ENCODE assay signal across 8 cellular contexts in the genomic region with DNA sequence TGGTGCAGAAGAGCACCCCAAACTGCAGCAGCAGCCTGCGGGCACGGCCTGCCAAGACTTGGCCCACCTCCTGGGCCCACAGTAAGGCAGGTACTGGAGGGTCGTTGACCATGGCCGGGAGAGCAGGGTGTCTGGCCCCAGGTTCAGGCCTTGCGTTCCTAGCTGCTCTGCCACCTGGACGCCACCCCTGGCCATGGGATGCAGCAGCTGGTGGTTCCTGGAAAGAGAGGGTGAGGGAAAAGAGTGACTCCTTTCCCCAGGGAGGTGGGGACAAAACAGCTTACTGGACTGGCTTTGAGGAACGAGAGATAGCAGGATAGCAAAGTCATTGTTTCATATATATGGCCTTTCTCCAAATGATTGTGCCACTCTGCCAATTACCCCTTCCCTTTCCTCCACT. TPM values are rescaled to one million over a fixed set of nuclear protein-coding genes. Genes with fewer than 3 reads are reported as not detected.
DNase-seq lines count a peak whose midpoint lies in the region; ATAC-seq and TF ChIP-seq lines count a peak whose summit lies in the region.

No MANE protein-coding gene starts in this region.

- H3K27me3 ChIP-seq in GM23248 (replicated peaks; ENCODE audit: insufficient read depth) (no peaks in the 10 kb centered on the region), NT2/D1 (ENCODE audit: insufficient read depth, insufficient read length) (no peaks in the 10 kb centered on the region), dorsolateral prefrontal cortex (no peaks in the 10 kb centered on the region)

- no peaks in the 10 kb centered on the region for H3K9me3 Mint-ChIP-seq in natural killer cell

- ATAC-seq in natural killer cell (no peak), HG03442 (IDR thresholded peaks at IDR 0.05; ENCODE audit: unreplicated experiment) (no peak), HG02938 (IDR thresholded peaks at IDR 0.05; ENCODE audit: unreplicated experiment) (no peak)

- no peaks in the 10 kb centered on the region for H3K27me3 Mint-ChIP-seq in natural killer cell (ENCODE audit: low read depth in 2 of 2)

- intact Hi-C loops in dorsolateral prefrontal cortex (cut with DNase I) (loop anchor here (5.0 kb wide), 3 partner anchors 33 to 113 kb away; partner anchors contain the start of genes LBHD1 (in 1 of the 2), MTA2 (in 1 of the 2), TUT1 (in 1 of the 2) and UQCC3 (in 1 of the 2)), natural killer cell (cut with micrococcal nuclease) (loop anchor here (5.0 kb wide), 4 partner anchors 33 to 137 kb away; partner anchors contain the start of genes EEF1G, EML3, LBHD1 and ROM1)

- H3K4me3 Mint-ChIP-seq in natural killer cell: peak overlapping the region; percentile 94

- peaks cover 28% of the 10 kb centered on the region; the same call in 1 of the 2 replicates for H3K79me2 ChIP-seq in GM23248 (ENCODE audit: insufficient read depth)

- peak; percentile 47 for DNase-seq in GM23248
- DNase-seq in NT2/D1 (ENCODE audit: low read depth, low spot score): no peak
- no peak for DNase-seq in dorsolateral prefrontal cortex
- DNase-seq in natural killer cell: no peak
- no peak for DNase-seq in NCI-H1694 treated with DMSO at 0.1 percent for 48 hours (lab: John Stamatoyannopoulos, UW)
- DNase-seq in kidney glomerular epithelial cell (lab: John Stamatoyannopoulos, UW): no peak

- H3K36me3 ChIP-seq in GM23248 (ENCODE audit: low read depth) (peaks cover 7% of the 10 kb centered on the region; the same call in 1 of the 2 replicates), NT2/D1 (ENCODE audit: insufficient read depth, insufficient read length, low read length) (peaks cover 45% of the 10 kb centered on the region)

- peak overlapping the region; percentile 74 for H3K4me3 ChIP-seq in GM23248
- H3K4me3 ChIP-seq in NT2/D1 (ENCODE audit: insufficient read length, low read depth): peak overlapping the region; percentile 72
- H3K4me3 ChIP-seq in dorsolateral prefrontal cortex: peak overlapping the region; percentile 54 to 99 (median 82)

- peak overlapping the region; percentile 70 for H2AFZ ChIP-seq in GM23248

- H3F3A ChIP-seq in GM23248 (ENCODE audit: insufficient read depth): peaks cover 20% of the 10 kb centered on the region

- H3K27ac ChIP-seq in GM23248: peak overlapping the region; percentile 87
- peak overlapping the region in 49 of 59 donors; percentile 27 to 100 (median 97) for H3K27ac ChIP-seq in dorsolateral prefrontal cortex

- no peaks in the 10 kb centered on the region for H3K36me3 Mint-ChIP-seq in natural killer cell

- H4K20me1 ChIP-seq in GM23248 (ENCODE audit: insufficient read depth): no peaks in the 10 kb centered on the region

- peak overlapping the region; percentile 91 to 97 for H3K27ac Mint-ChIP-seq in natural killer cell

- H3K9ac ChIP-seq in GM23248: peak overlapping the region; percentile 89
- peak overlapping the region; percentile 97 for H3K9ac ChIP-seq in NT2/D1 (ENCODE audit: insufficient read length, low read depth)

- WGBS in GM23248 (ENCODE audit: low coverage in 1 of 2, low lambda C conversion rate in 2 of 2, missing lambda C conversion rate in 2 of 2), 2 experiments: 36 to 61% methylated on average over 7 of the region's 7 CpGs

- in situ Hi-C loops in GM23248 (cut with MboI): no loop called here

- H3K4me2 ChIP-seq in GM23248 (ENCODE audit: unreplicated experiment): peak overlapping the region; percentile 95

- H3K9me3 ChIP-seq in GM23248 (ENCODE audit: low read depth): no peaks in the 10 kb centered on the region
- H3K9me3 ChIP-seq in NT2/D1 (ENCODE audit: insufficient read depth, low read length): no peaks in the 10 kb centered on the region

- H3K4me1 ChIP-seq in GM23248 (ENCODE audit: insufficient read depth) (peaks cover 21% of the 10 kb centered on the region), NT2/D1 (ENCODE audit: insufficient read depth, insufficient read length) (peaks cover 17% of the 10 kb centered on the region)

- H3K4me1 Mint-ChIP-seq in natural killer cell: peaks cover 36 to 41% of the 10 kb centered on the region in 2 donors

- no peaks in the 10 kb centered on the region for H3K9me2 ChIP-seq in GM23248 (ENCODE audit: insufficient read depth)

- no peak for TF ChIP-seq CTCF in dorsolateral prefrontal cortex (IDR thresholded peaks at IDR 0.05 in 54 of 56, conservative IDR thresholded peaks at IDR 0.05 in 2 of 56; ENCODE audit: low read depth in 1 of 56, partially characterized antibody in 56 of 56)
- no peak for TF ChIP-seq CTCF in natural killer cell (IDR thresholded peaks at IDR 0.05)

RNA-seq across cellular contexts. Expression of gene BSCL2, which starts 1.8 kb away (rescaled TPM):
- total RNA-seq in GM23248 (2014; rRNA removed; shearing (Covaris generic)): 51.0 and 63.5 TPM in 2 replicates
- polyA plus RNA-seq in GM23248 (2016; fragmentation: Nextera tagmentation; extraction: Ambion mirVana): 74.5 and 79.0 TPM in 2 replicates
- total RNA-seq in dorsolateral prefrontal cortex (100 to 1,000 TPM; 172 to 618 (median 433) TPM), natural killer cell (10 to 100 TPM; 19.7 to 22.0 (median 21.2) TPM)

RNA-seq across cellular contexts. Expression of gene GNG3, which starts 2.1 kb away (rescaled TPM):
- not detected in 2 replicates for total RNA-seq in GM23248 (2014; rRNA removed; shearing (Covaris generic))
- polyA plus RNA-seq in GM23248 (2016; fragmentation: Nextera tagmentation; extraction: Ambion mirVana): 0.29 TPM in 1 of 2 replicates, not detected in the other
- total RNA-seq in dorsolateral prefrontal cortex: 100 to 1,000 TPM in 115 of 120 experiments, 10 to 100 TPM in 5; 71.3 to 383 (median 216) TPM
- total RNA-seq in natural killer cell: not detected

RNA-seq across cellular contexts. Expression of gene LRRN4CL, which starts 16.1 kb away (rescaled TPM):
- 6.9 and 12.3 TPM in 2 replicates for total RNA-seq in GM23248 (2014; rRNA removed; shearing (Covaris generic))
- polyA plus RNA-seq in GM23248 (2016; fragmentation: Nextera tagmentation; extraction: Ambion mirVana): 2.1 and 2.3 TPM in 2 replicates
- 1 to 10 TPM in 33 of 120 experiments, under 1 TPM in 84, not detected in 3; 0.18 to 3.0 (median 0.71) TPM for total RNA-seq in dorsolateral prefrontal cortex
- total RNA-seq in natural killer cell: not detected

RNA-seq across cellular contexts. Expression of gene HNRNPUL2, which starts 21.9 kb away (rescaled TPM):
- total RNA-seq in GM23248 (2014; rRNA removed; shearing (Covaris generic)): 2.9 and 5.0 TPM in 2 replicates
- polyA plus RNA-seq in GM23248 (2016; fragmentation: Nextera tagmentation; extraction: Ambion mirVana): 2.1 and 3.1 TPM in 2 replicates
- total RNA-seq in dorsolateral prefrontal cortex (100 to 1,000 TPM in 1 of 120 experiments, 10 to 100 TPM in 119; 49.2 to 100 (median 74.3) TPM), natural killer cell (10 to 100 TPM; 58.0 to 73.1 (median 69.3) TPM)

RNA-seq across cellular contexts. Expression of gene TTC9C, which starts 22.9 kb away (rescaled TPM):
- total RNA-seq in GM23248 (2014; rRNA removed; shearing (Covaris generic)): 28.9 and 54.6 TPM in 2 replicates
- 40.1 and 46.6 TPM in 2 replicates for polyA plus RNA-seq in GM23248 (2016; fragmentation: Nextera tagmentation; extraction: Ambion mirVana)
- total RNA-seq in dorsolateral prefrontal cortex: 10 to 100 TPM; 21.6 to 58.1 (median 38.1) TPM
- total RNA-seq in natural killer cell: 10 to 100 TPM; 18.3 to 27.2 (median 23.2) TPM

Comparison
In these comparisons a context has a peak if more than half of its experiments do, and no peak if none do; other contexts are left out.
1. RNA of gene GNG3, which starts 2.1 kb away (total RNA-seq): 71.3 to 383 TPM in dorsolateral prefrontal cortex; not detected in GM23248 and not detected in natural killer cell; every median in the first group is over 10 times any median in the second.
2. Peak in every context shown above with its lines, with median percentiles within 50 percentile points of each other: H3K4me3 ChIP-seq.